8 cellular contexts compared by ENCODE assay signal in the genomic region with DNA sequence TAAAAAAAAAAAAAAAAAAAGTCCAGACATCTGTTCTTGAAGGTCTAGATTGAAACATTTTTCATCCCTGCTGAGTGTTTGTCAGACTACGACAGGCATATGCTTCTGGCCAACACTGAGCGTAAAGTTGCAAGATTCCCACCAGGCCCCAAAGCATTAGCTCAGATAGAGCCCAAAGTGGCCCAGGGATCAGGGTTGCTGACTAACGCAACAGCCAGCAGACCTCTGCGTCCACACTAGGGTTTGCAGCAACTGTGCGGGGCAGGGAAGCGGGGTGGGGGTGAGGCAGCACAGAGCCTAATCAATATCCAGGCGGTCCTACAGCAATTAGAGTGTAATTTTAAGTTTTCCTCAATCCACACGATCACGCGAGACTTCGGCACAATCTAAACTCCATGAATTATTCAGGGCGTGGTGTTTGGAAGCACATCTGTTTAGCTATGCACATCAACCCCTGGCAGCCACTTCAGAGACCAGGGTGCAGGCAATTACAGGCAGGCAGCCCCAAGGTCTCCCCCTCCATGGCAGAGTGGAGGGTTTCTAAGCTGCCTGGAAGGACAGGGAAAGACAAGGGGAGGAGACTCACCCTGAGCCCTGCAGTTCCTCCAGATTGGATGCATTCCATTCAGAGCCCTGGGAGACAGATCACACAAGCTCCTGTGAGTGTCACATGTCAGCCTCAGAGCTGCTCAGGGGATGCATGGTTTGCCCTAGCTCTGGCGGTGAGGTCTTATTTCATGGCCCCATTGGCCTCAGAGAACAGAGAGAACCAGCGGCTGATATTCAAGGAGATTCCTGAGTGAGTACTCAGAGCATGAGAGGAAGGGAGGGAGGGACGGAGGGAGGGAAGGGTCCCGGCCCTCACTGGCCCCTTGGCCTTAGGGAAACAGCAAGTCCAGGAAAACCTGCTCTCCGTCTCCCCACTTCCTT. TPM values are rescaled to one million over a fixed set of nuclear protein-coding genes. Genes with fewer than 3 reads are reported as not detected.
DNase-seq lines count a peak whose midpoint lies in the region; ATAC-seq, FAIRE-seq and TF ChIP-seq lines count a peak whose summit lies in the region.

No MANE protein-coding gene starts in this region.

- POLR2A ChIA-PET in HepG2 (lab: Yijun Ruan, JAX) = interaction anchor here (2.8 kb wide), 1 partner anchor 137 kb away, joined by 14 read pairs; no protein-coding TSS in a partner anchor

- no peak overlapping the region for H3K4me2 ChIP-seq in HepG2 (ENCODE audit: low read depth, low read length)

- H3K9me3 ChIP-seq in liver (ENCODE audit: control insufficient read depth in 4 of 4, low read length in 3 of 4) = no peaks in the 10 kb centered on the region
- no peaks in the 10 kb centered on the region for H3K9me3 ChIP-seq in HepG2 (ENCODE audit: low read length)
- no peaks in the 10 kb centered on the region for H3K9me3 ChIP-seq in esophagus (ENCODE audit: control insufficient read depth in 2 of 2, insufficient read depth in 1 of 2, low read depth in 1 of 2, low read length in 1 of 2)
- no peaks in the 10 kb centered on the region for H3K9me3 ChIP-seq in muscle layer of colon (ENCODE audit: low read length)
- no peaks in the 10 kb centered on the region for H3K9me3 ChIP-seq in mucosa of descending colon

- ATAC-seq in HepG2 (no peak), GM19452 (IDR thresholded peaks at IDR 0.05; ENCODE audit: unreplicated experiment) (no peak), HG03432 (IDR thresholded peaks at IDR 0.05; ENCODE audit: unreplicated experiment) (no peak), mucosa of descending colon (no peak)

- no peak overlapping the region for H3K9ac ChIP-seq in liver (ENCODE audit: low read depth in 1 of 2, low read length in 2 of 2)
- H3K9ac ChIP-seq in HepG2 (ENCODE audit: insufficient read depth, low read depth, low read length) = no peak overlapping the region
- H3K9ac ChIP-seq in muscle layer of colon (ENCODE audit: low read length) = peak overlapping the region; percentile 45

- intact Hi-C loops in HepG2 (cut with micrococcal nuclease; ENCODE audit: unreplicated experiment) = loop anchor here (10.0 kb wide), 1 partner anchor 153 kb away; no protein-coding TSS in a partner anchor
- intact Hi-C loops in mucosa of descending colon (cut with DNase I, micrococcal nuclease) = loop anchor here (2.0 to 10.0 kb wide), 4 partner anchors 53 to 237 kb away; partner anchors contain the start of genes ISCU (in 1 of the 2), SART3 (in 1 of the 2) and SSH1 (in 1 of the 2)

- no peak for TF ChIP-seq CTCF in liver (IDR thresholded peaks at IDR 0.05; ENCODE audit: low read depth, low read length, missing input control)
- no peak for TF ChIP-seq CTCF in HepG2 (CRISPR knock-in tag; IDR thresholded peaks at IDR 0.05)
- TF ChIP-seq CTCF in mucosa of descending colon (IDR thresholded peaks at IDR 0.05) = no peak

- no peak for TF ChIP-seq RAD21 in liver (IDR thresholded peaks at IDR 0.05)
- no peak for TF ChIP-seq RAD21 in HepG2 (CRISPR knock-in tag; IDR thresholded peaks at IDR 0.05)

- H3K36me3 ChIP-seq in liver (ENCODE audit: control insufficient read depth in 4 of 4, insufficient read depth in 3 of 4, low read depth in 1 of 4, low read length in 3 of 4) (peaks cover 18 to 75% (median 59%) of the 10 kb centered on the region in 4 donors), HepG2 (replicated peaks in 1 of 2; ENCODE audit: control insufficient read depth in 1 of 2, insufficient read depth in 2 of 2, low read length in 2 of 2) (peaks cover 23 to 58% of the 10 kb centered on the region in 2 experiments), esophagus (ENCODE audit: control insufficient read depth in 2 of 2, insufficient read depth in 2 of 2, low read length in 1 of 2) (peaks cover 19 to 52% of the 10 kb centered on the region in 2 donors), muscle layer of colon (ENCODE audit: insufficient read depth, low read length) (peaks cover 43% of the 10 kb centered on the region), mucosa of descending colon (ENCODE audit: low read depth) (peaks cover 13% of the 10 kb centered on the region)

- H3K4me1 ChIP-seq in liver (ENCODE audit: control insufficient read depth in 4 of 4, insufficient read depth in 4 of 4, low read length in 3 of 4) (peaks cover 0 to 2% (median 0%) of the 10 kb centered on the region in 4 donors), HepG2 (ENCODE audit: insufficient read depth, low read length) (peaks cover 6% of the 10 kb centered on the region; the same call in 1 of the 2 replicates), esophagus (ENCODE audit: control insufficient read depth in 2 of 2, insufficient read depth in 2 of 2, low read length in 1 of 2) (peaks cover 0 to 6% of the 10 kb centered on the region in 2 donors), muscle layer of colon (ENCODE audit: insufficient read depth, low read length) (peaks cover 94% of the 10 kb centered on the region), mucosa of descending colon (ENCODE audit: low read depth) (peaks cover 2% of the 10 kb centered on the region)

- DNase-seq in HepG2 (ENCODE audit: low spot score) (no peak), mucosa of descending colon (no peak), NCI-H1930 (lab: John Stamatoyannopoulos, UW) (no peak)

- WGBS in liver = 82% methylated on average over 17 of the region's 17 CpGs
- WGBS in HepG2 (ENCODE audit: low lambda C conversion rate) = 99% methylated on average over 16 of the region's 17 CpGs
- 49 to 72% methylated on average over 17 of the region's 17 CpGs for WGBS in esophagus, 2 donors

- H3K27ac ChIP-seq in liver (ENCODE audit: low read depth in 1 of 2, low read length in 2 of 2) (peak overlapping the region; percentile 37 to 82), HepG2 (ENCODE audit: extremely low read length, insufficient read depth, low read length) (no peak overlapping the region), esophagus (ENCODE audit: low read depth in 2 of 2, low read length in 1 of 2) (peak overlapping the region; percentile 79 to 92), muscle layer of colon (ENCODE audit: low read depth, low read length) (peak overlapping the region; percentile 92)

- no peak overlapping the region for H3K4me3 ChIP-seq in liver (ENCODE audit: low read depth in 1 of 3, low read length in 3 of 3)
- H3K4me3 ChIP-seq in HepG2 (replicated peaks in 1 of 3; ENCODE audit: insufficient read depth in 1 of 3, low read depth in 2 of 3, low read length in 3 of 3) = no peak overlapping the region
- H3K4me3 ChIP-seq in esophagus (ENCODE audit: low read depth in 1 of 2, low read length in 2 of 2) = no peak overlapping the region
- peak overlapping the region; percentile 11 to 48 for H3K4me3 ChIP-seq in muscle layer of colon (ENCODE audit: low read depth in 1 of 2, low read length in 2 of 2)
- H3K4me3 ChIP-seq in mucosa of descending colon = no peak overlapping the region

- CTCF ChIA-PET in HepG2 (lab: Yijun Ruan, JAX; ENCODE audit: low intra/inter-chr PET ratio, low total read pairs) = interaction anchor here (2.3 to 2.5 kb wide), 2 partner anchors 137 to 238 kb away, joined by 11 to 53 read pairs; no protein-coding TSS in a partner anchor

- no peaks in the 10 kb centered on the region for H4K20me1 ChIP-seq in HepG2 (ENCODE audit: insufficient read depth, low read length)

- in situ Hi-C loops in HepG2 (cut with HindIII; ENCODE audit: extremely low pct_ligation_motif_present, low pct_unique_long_range_greater_than_20kb) = loop anchor here (5.0 to 10.0 kb wide), 2 partner anchors 140 to 237 kb away; partner anchors contain the start of genes ISCU and SART3

- no peaks in the 10 kb centered on the region for H3K79me2 ChIP-seq in HepG2 (ENCODE audit: insufficient read depth, low read length)

- no peak for FAIRE-seq in HepG2 (lab: Jason Lieb, UNC)

- no peak overlapping the region for H2AFZ ChIP-seq in HepG2 (ENCODE audit: low read length)

- no peak for TF ChIP-seq POLR2A in HepG2 (IDR thresholded peaks at IDR 0.05; ENCODE audit: insufficient read depth in 1 of 2, low read depth in 2 of 2, low read length in 2 of 2)

- TF ChIP-seq EP300 in HepG2 (IDR thresholded peaks at IDR 0.05; ENCODE audit: low read depth in 2 of 2, low read length in 2 of 2) (no peak), HepG2 (CRISPR knock-in tag; IDR thresholded peaks at IDR 0.05; ENCODE audit: borderline replicate concordance) (no peak)

- no peaks in the 10 kb centered on the region for H3K27me3 ChIP-seq in liver (ENCODE audit: control insufficient read depth in 4 of 4, insufficient read depth in 4 of 4, low read length in 3 of 4)
- H3K27me3 ChIP-seq in HepG2 (ENCODE audit: control insufficient read depth in 1 of 2, insufficient read depth in 2 of 2, low read length in 2 of 2) = no peaks in the 10 kb centered on the region
- no peaks in the 10 kb centered on the region for H3K27me3 ChIP-seq in esophagus (ENCODE audit: control insufficient read depth in 1 of 2, insufficient read depth in 2 of 2, low read length in 2 of 2)
- H3K27me3 ChIP-seq in muscle layer of colon (ENCODE audit: control insufficient read depth in 1 of 2, insufficient read depth in 2 of 2, low read length in 2 of 2) = no peaks in the 10 kb centered on the region

- no TSS peak for BruUV-seq in HepG2 (replicated peaks; lab: Mats Ljungman, UMichigan)

RNA-seq across cellular contexts. Expression of gene SSH1, which starts 55.4 kb away (rescaled TPM):
- 1 to 10 TPM; 4.7 to 8.5 TPM for total RNA-seq in liver
- polyA plus RNA-seq in liver = 1 to 10 TPM; 4.5 to 5.6 TPM
- 4.5 and 4.8 TPM in 2 replicates for total RNA-seq in HepG2 (2016; rRNA removed; fragmentation: Illumina TruSeq; extraction: Trizol)
- total RNA-seq in HepG2 (2016; cell fraction: cytosol; rRNA removed; fragmentation: Illumina TruSeq; extraction: Trizol; ENCODE audit: low read depth) = 3.0 and 3.8 TPM in 2 replicates
- 4.2 and 4.4 TPM in 2 replicates for total RNA-seq in HepG2 (2016; cell fraction: insoluble cytoplasmic fraction; rRNA removed; fragmentation: Illumina TruSeq; extraction: Trizol)
- 7.9 and 8.2 TPM in 2 replicates for total RNA-seq in HepG2 (2016; cell fraction: membrane; rRNA removed; fragmentation: Illumina TruSeq; extraction: Trizol)
- total RNA-seq in HepG2 (2016; cell fraction: nucleus; rRNA removed; fragmentation: Illumina TruSeq; extraction: Trizol) = 7.0 and 7.7 TPM in 2 replicates
- 4.3 and 4.9 TPM in 2 replicates for polyA plus RNA-seq in HepG2 (2011; rRNA removed)
- polyA plus RNA-seq in HepG2 (2011; cell fraction: cytosol; rRNA removed) = 3.1 TPM in 2 replicates
- polyA plus RNA-seq in HepG2 (2011; cell fraction: nucleus; rRNA removed) = 5.7 and 6.9 TPM in 2 replicates
- polyA plus RNA-seq in HepG2 (2012) = 3.6 and 4.3 TPM in 2 replicates
- polyA plus RNA-seq in HepG2 (2016; cell fraction: cytosol; fragmentation: Illumina TruSeq; extraction: Trizol; ENCODE audit: low read depth) = 3.1 and 3.9 TPM in 2 replicates
- polyA plus RNA-seq in HepG2 (2016; cell fraction: insoluble cytoplasmic fraction; fragmentation: Illumina TruSeq; extraction: Trizol; ENCODE audit: low read depth) = 4.8 and 5.2 TPM in 2 replicates
- 5.0 and 6.1 TPM in 2 replicates for polyA plus RNA-seq in HepG2 (2016; cell fraction: membrane; fragmentation: Illumina TruSeq; extraction: Trizol; ENCODE audit: low read depth)
- polyA plus RNA-seq in HepG2 (2016; cell fraction: nucleus; fragmentation: Illumina TruSeq; extraction: Trizol; ENCODE audit: insufficient read depth, low read depth) = 5.5 and 5.7 TPM in 2 replicates
- 14.1 and 22.8 TPM in 2 replicates for polyA minus RNA-seq in HepG2 (2011; rRNA and poly(A)+ RNA removed; ENCODE audit: low replicate concordance)
- 4.2 and 5.0 TPM in 2 replicates for polyA minus RNA-seq in HepG2 (2011; cell fraction: cytosol; rRNA and poly(A)+ RNA removed)
- polyA minus RNA-seq in HepG2 (2011; cell fraction: nucleus; rRNA and poly(A)+ RNA removed) = 8.1 and 8.6 TPM in 2 replicates
- 1 to 10 TPM; 3.1 to 4.7 TPM for polyA plus RNA-seq in esophagus
- 10 to 100 TPM; 23.9 to 49.5 (median 25.6) TPM for total RNA-seq in mucosa of descending colon

Comparison
In these comparisons a context has a peak if more than half of its experiments do, and no peak if none do; other contexts are left out.
1. H3K4me3 ChIP-seq: peak in muscle layer of colon (2 of 2); none in liver (0 of 3), HepG2 (0 of 3), esophagus (0 of 2) and mucosa of descending colon (single experiment).